9 cellular contexts compared by ENCODE assay signal in the genomic region with DNA sequence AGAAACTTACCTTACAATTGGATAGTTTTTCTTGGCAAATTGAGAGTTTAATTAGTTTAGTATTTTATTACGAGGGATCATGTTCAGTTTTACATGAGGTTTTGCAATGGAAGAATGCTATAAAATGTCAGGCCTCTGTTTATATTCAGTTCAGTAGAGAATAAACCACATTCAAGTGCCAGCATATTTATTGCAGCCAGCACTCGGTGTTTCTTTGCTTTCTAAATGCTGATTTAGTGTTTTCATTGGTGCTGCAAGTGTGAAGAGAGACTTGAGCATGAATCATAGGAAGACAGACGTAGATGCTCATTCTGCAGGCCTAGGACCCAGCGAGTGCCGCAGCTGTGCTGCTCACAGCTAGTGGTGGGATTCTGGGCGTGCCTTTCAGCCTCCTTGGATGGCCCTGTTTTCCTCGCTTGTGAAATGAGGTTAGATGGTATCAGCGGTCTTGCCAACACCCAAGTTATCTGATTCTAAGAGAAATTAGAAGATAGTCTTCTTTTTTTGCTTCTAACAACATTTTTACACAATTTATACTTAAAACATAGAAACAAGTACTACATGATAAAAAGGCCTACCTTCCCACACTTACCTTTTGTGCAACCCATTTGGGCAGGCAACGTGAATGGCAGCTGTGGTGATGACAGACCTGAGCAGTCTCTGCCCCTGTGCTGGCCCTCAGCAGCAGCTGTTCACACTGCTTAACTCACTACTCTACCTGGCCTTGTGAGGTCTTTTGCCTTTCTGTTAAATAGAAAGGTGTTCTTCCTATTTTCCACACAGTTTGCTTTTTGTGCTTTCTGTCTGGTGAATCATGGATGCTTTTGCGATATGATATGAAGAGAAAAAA. TPM values are rescaled to one million over a fixed set of nuclear protein-coding genes. Genes with fewer than 3 reads are reported as not detected.
DNase-seq lines count a peak whose midpoint lies in the region; ATAC-seq and TF ChIP-seq lines count a peak whose summit lies in the region.
"Had no signal": no experiment of that assay in that cellular context is flagged by ENCODE, and none has a peak within 500 bp of the region (broad histone marks: within the 10 kb centered on the region; RNA-seq: fewer than 3 reads in every experiment).

No MANE protein-coding gene starts in this region.

- peak overlapping the region; percentile 38; the same call in 1 of the 2 replicates for H3K4me3 Mint-ChIP-seq in HFFc6
- peak overlapping the region; percentile 30 for H3K4me3 Mint-ChIP-seq in activated CD4-positive, alpha-beta T cell treated with anti-CD3 and anti-CD28 coated beads, Interleukin-2, amount 10 ng/mL, durations not matched to agents 7 days and 5 days

- DNase-seq in HFFc6 (peak; percentile 52), esophagus squamous epithelium (lab: John Stamatoyannopoulos, UW) (no peak), SIG-M5 (lab: John Stamatoyannopoulos, UW) (no peak), AML-193 (lab: John Stamatoyannopoulos, UW) (no peak), GOT3 (lab: John Stamatoyannopoulos, UW) (no peak)
- peak; percentile 59 for DNase-seq in activated CD4-positive, alpha-beta T cell treated with anti-CD3 and anti-CD28 coated beads, Interleukin-2, amount 10 ng/mL, durations not matched to agents 7 days and 5 days
- peak; percentile 48 for DNase-seq in stimulated activated naive CD4-positive, alpha-beta T cell treated with Interleukin-2 at 50 U/mL for 16 hours (lab: John Stamatoyannopoulos, UW)

- H3K4me1 ChIP-seq in esophagus squamous epithelium, result peaks cover 39 to 95% (median 48%) of the 10 kb centered on the region in 3 donors

- H3K4me3 ChIP-seq in esophagus squamous epithelium, result no peak overlapping the region
- H3K4me3 ChIP-seq: dorsolateral prefrontal cortex had no signal

- H3K27me3 ChIP-seq in esophagus squamous epithelium, result no peaks in the 10 kb centered on the region
- H3K27me3 ChIP-seq: dorsolateral prefrontal cortex had no signal

- POLR2A ChIA-PET in activated CD4-positive, alpha-beta T cell treated with anti-CD3 and anti-CD28 coated beads, Interleukin-2, amount 10 ng/mL, durations not matched to agents 7 days and 5 days (lab: Charles Lee), result interaction anchor here (0.6 to 0.9 kb wide), 2 partner anchors 31 to 250 kb away, joined by 4 read pairs; no protein-coding TSS in a partner anchor

- peaks cover 50% of the 10 kb centered on the region for H3K4me1 Mint-ChIP-seq in HFFc6 (ENCODE audit: low read depth)
- peaks cover 81% of the 10 kb centered on the region for H3K4me1 Mint-ChIP-seq in activated CD4-positive, alpha-beta T cell treated with anti-CD3 and anti-CD28 coated beads, Interleukin-2, amount 10 ng/mL, durations not matched to agents 7 days and 5 days

- H3K36me3 ChIP-seq in esophagus squamous epithelium, result no peaks in the 10 kb centered on the region

- H3K9me3 Mint-ChIP-seq in HFFc6, result no peaks in the 10 kb centered on the region
- no peaks in the 10 kb centered on the region for H3K9me3 Mint-ChIP-seq in activated CD4-positive, alpha-beta T cell treated with anti-CD3 and anti-CD28 coated beads, Interleukin-2, amount 10 ng/mL, durations not matched to agents 7 days and 5 days

- CTCF ChIA-PET in activated CD4-positive, alpha-beta T cell treated with anti-CD3 and anti-CD28 coated beads, Interleukin-2, amount 10 ng/mL, durations not matched to agents 7 days and 5 days (lab: Charles Lee), result interaction anchor here (1.0 to 2.5 kb wide), 9 partner anchors 8 to 83 kb away, joined by 3 to 12 read pairs (median 3); no protein-coding TSS in a partner anchor

- ATAC-seq in GM19455 (IDR thresholded peaks at IDR 0.05; ENCODE audit: unreplicated experiment), result no peak

- peaks cover 2% of the 10 kb centered on the region for H3K27me3 Mint-ChIP-seq in HFFc6 (ENCODE audit: insufficient read depth)
- no peaks in the 10 kb centered on the region for H3K27me3 Mint-ChIP-seq in activated CD4-positive, alpha-beta T cell treated with anti-CD3 and anti-CD28 coated beads, Interleukin-2, amount 10 ng/mL, durations not matched to agents 7 days and 5 days

- 52 to 56% methylated on average over 10 of the region's 10 CpGs for WGBS in esophagus squamous epithelium, 2 donors

- intact Hi-C loops in esophagus squamous epithelium (cut with DNase I), result no loop called here

- H3K27ac Mint-ChIP-seq in HFFc6, result peak overlapping the region; percentile 53; the same call in 1 of the 2 replicates
- H3K27ac Mint-ChIP-seq in activated CD4-positive, alpha-beta T cell treated with anti-CD3 and anti-CD28 coated beads, Interleukin-2, amount 10 ng/mL, durations not matched to agents 7 days and 5 days, result peak overlapping the region; percentile 94

- peak in 1 of 4 donors; percentile 35 for TF ChIP-seq POLR2A in esophagus squamous epithelium (IDR thresholded peaks at IDR 0.05)

- TF ChIP-seq CTCF in HFFc6 (IDR thresholded peaks at IDR 0.05) (no peak), esophagus squamous epithelium (IDR thresholded peaks at IDR 0.05) (no peak)

- peak overlapping the region; percentile 8 to 89 (median 66) for H3K27ac ChIP-seq in esophagus squamous epithelium

- H3K36me3 Mint-ChIP-seq in HFFc6 (ENCODE audit: low read depth), result no peaks in the 10 kb centered on the region
- peaks cover 42% of the 10 kb centered on the region for H3K36me3 Mint-ChIP-seq in activated CD4-positive, alpha-beta T cell treated with anti-CD3 and anti-CD28 coated beads, Interleukin-2, amount 10 ng/mL, durations not matched to agents 7 days and 5 days (ENCODE audit: low read depth)

- no peaks in the 10 kb centered on the region for H3K9me3 ChIP-seq in esophagus squamous epithelium

RNA-seq across cellular contexts. Expression of a gene that starts 26.8 kb away (rescaled TPM):
- 10 to 100 TPM in 4 of 6 experiments, 1 to 10 TPM in 2; 8.0 to 13.9 (median 10.5) TPM for total RNA-seq in HFFc6 (2021; fragmentation: NEBNext Ultra II Directional; extraction: Animal tissue kit (Norgen Biotek cat#: 25700))
- total RNA-seq in activated CD4-positive, alpha-beta T cell treated with anti-CD3 and anti-CD28 coated beads, Interleukin-2, amount 10 ng/mL, durations not matched to agents 7 days and 5 days, result 100 to 1,000 TPM; 167 to 184 TPM
- 10 to 100 TPM; 19.5 to 44.6 (median 34.9) TPM for total RNA-seq in esophagus squamous epithelium

Comparison
In these comparisons a context has a peak if more than half of its experiments do, and no peak if none do; other contexts are left out.
1. DNase-seq: peak in HFFc6 (single experiment), activated CD4-positive, alpha-beta T cell treated with anti-CD3 and anti-CD28 coated beads, Interleukin-2, amount 10 ng/mL, durations not matched to agents 7 days and 5 days (single experiment) and stimulated activated naive CD4-positive, alpha-beta T cell treated with Interleukin-2 at 50 U/mL for 16 hours (single experiment); none in esophagus squamous epithelium (single experiment), SIG-M5 (single experiment), AML-193 (0 of 2) and GOT3 (single experiment).